Comparison of ENCODE assay signal across 14 cellular contexts in genomic region chr2:36333350-36334012, GRCh38. TPM values are rescaled to one million over a fixed set of nuclear protein-coding genes. Genes with fewer than 3 reads are reported as not detected.
A peak's percentile ranks its signal among the peaks of the same experiment; 100 is the strongest.
DNase-seq lines count a peak whose midpoint lies in the region; ATAC-seq, FAIRE-seq and TF ChIP-seq lines count a peak whose summit lies in the region.
"Had no signal": no experiment of that assay in that cellular context is flagged by ENCODE, and none has a peak within 500 bp of the region (broad histone marks: within the 10 kb centered on the region; RNA-seq: fewer than 3 reads in every experiment).

No MANE protein-coding gene starts in this region.

- H3K4me3 Mint-ChIP-seq in CD4-positive, alpha-beta T cell, result no peak overlapping the region
- H3K4me3 Mint-ChIP-seq in astrocyte (ENCODE audit: unreplicated experiment), result no peak overlapping the region
- H3K4me3 Mint-ChIP-seq in activated T-helper 2 cell treated with anti-CD3 and anti-CD28 coated beads, Interferon-gamma antibody, Interleukin-2, Interleukin-4, amounts not matched to agents 10 μg/mL and 5 μg/mL and 100 μg/mL, durations not matched to agents 14 hours and 24 hours and 36 hours (ENCODE audit: low read depth), result no peak overlapping the region

- TF ChIP-seq CTCF in 22Rv1 (IDR thresholded peaks at IDR 0.05) (peak; percentile 27), Loucy (conservative IDR thresholded peaks at IDR 0.05; ENCODE audit: low read length) (peak; percentile 53), astrocyte (IDR thresholded peaks at IDR 0.05; ENCODE audit: insufficient read depth, low read depth, low read length) (no peak)
- peak; percentile 18 for TF ChIP-seq CTCF in CD4-positive, alpha-beta T cell (IDR thresholded peaks at IDR 0.05)

- no peaks in the 10 kb centered on the region for H3K36me3 ChIP-seq in Loucy (ENCODE audit: insufficient read depth, low read length)
- no peaks in the 10 kb centered on the region for H3K36me3 ChIP-seq in astrocyte (ENCODE audit: insufficient read depth, low read length)
- H3K36me3 ChIP-seq: adrenal gland, HAP-1 had no signal

- no peaks in the 10 kb centered on the region for H3K27me3 ChIP-seq in CD4-positive, alpha-beta T cell (ENCODE audit: control insufficient read depth, insufficient read depth, low read length)
- H3K27me3 ChIP-seq in Loucy (ENCODE audit: insufficient read depth, low read length, poor library complexity, severe bottlenecking) (no peaks in the 10 kb centered on the region), astrocyte (ENCODE audit: insufficient read depth, low read length) (no peaks in the 10 kb centered on the region)
- H3K27me3 ChIP-seq: adrenal gland, testis had no signal

- ATAC-seq in CD4-positive, alpha-beta T cell (ENCODE audit: poor library complexity), result no peak

- no peak overlapping the region for H2AFZ ChIP-seq in Loucy (ENCODE audit: low read length)
- H2AFZ ChIP-seq in astrocyte (ENCODE audit: low read depth, low read length), result no peak overlapping the region

- POLR2A ChIA-PET in CD4-positive, alpha-beta T cell (lab: Charles Lee), result no interaction called here

- peaks cover 5% of the 10 kb centered on the region for H3K4me1 Mint-ChIP-seq in CD4-positive, alpha-beta T cell (ENCODE audit: low read depth)
- peaks cover 24% of the 10 kb centered on the region for H3K4me1 Mint-ChIP-seq in astrocyte (ENCODE audit: low read depth, unreplicated experiment)
- H3K4me1 Mint-ChIP-seq in activated T-helper 2 cell treated with anti-CD3 and anti-CD28 coated beads, Interferon-gamma antibody, Interleukin-2, Interleukin-4, amounts not matched to agents 10 μg/mL and 5 μg/mL and 100 μg/mL, durations not matched to agents 14 hours and 24 hours and 36 hours (ENCODE audit: low read depth), result peaks cover 11% of the 10 kb centered on the region

- no peaks in the 10 kb centered on the region for H3F3A ChIP-seq in Loucy (ENCODE audit: low read depth)

- no peaks in the 10 kb centered on the region for H3K4me1 ChIP-seq in Loucy (ENCODE audit: insufficient read depth, low read length, poor library complexity, severe bottlenecking)
- peaks cover 20% of the 10 kb centered on the region for H3K4me1 ChIP-seq in astrocyte (ENCODE audit: insufficient read depth, low read length)
- H3K4me1 ChIP-seq: adrenal gland, HAP-1, testis had no signal

- no peaks in the 10 kb centered on the region for H3K9me3 ChIP-seq in CD4-positive, alpha-beta T cell (ENCODE audit: control insufficient read depth, low read length)
- H3K9me3 ChIP-seq in Loucy (ENCODE audit: insufficient read depth, low read depth, low read length) (no peaks in the 10 kb centered on the region), astrocyte (ENCODE audit: insufficient read depth, low read depth, low read length) (no peaks in the 10 kb centered on the region)
- H3K9me3 ChIP-seq: adrenal gland, HAP-1, testis had no signal

- FAIRE-seq in astrocyte (lab: Jason Lieb, UNC), result peak; percentile 5
- FAIRE-seq: islet of Langerhans had no signal

- no peak overlapping the region for H3K9ac ChIP-seq in Loucy (ENCODE audit: low read depth, low read length, poor library complexity, severe bottlenecking)
- H3K9ac ChIP-seq in astrocyte (ENCODE audit: low read length), result no peak overlapping the region

- H3K9me2 ChIP-seq in Loucy (replicated peaks; ENCODE audit: low read depth, low read length), result no peaks in the 10 kb centered on the region

- H3K4me2 ChIP-seq in Loucy (ENCODE audit: low read depth, low read length, poor library complexity, severe bottlenecking), result no peak overlapping the region
- H3K4me2 ChIP-seq in astrocyte (ENCODE audit: low read length), result no peak overlapping the region

- H3K27ac Mint-ChIP-seq in CD4-positive, alpha-beta T cell, result no peak overlapping the region
- no peak overlapping the region for H3K27ac Mint-ChIP-seq in astrocyte (ENCODE audit: unreplicated experiment)
- H3K27ac Mint-ChIP-seq in activated T-helper 2 cell treated with anti-CD3 and anti-CD28 coated beads, Interferon-gamma antibody, Interleukin-2, Interleukin-4, amounts not matched to agents 10 μg/mL and 5 μg/mL and 100 μg/mL, durations not matched to agents 14 hours and 24 hours and 36 hours, result no peak overlapping the region

- H3K79me2 ChIP-seq in Loucy (ENCODE audit: insufficient read depth, low read length) (no peaks in the 10 kb centered on the region), astrocyte (ENCODE audit: insufficient read depth, low read length) (no peaks in the 10 kb centered on the region)

- no peaks in the 10 kb centered on the region for H3K36me3 Mint-ChIP-seq in CD4-positive, alpha-beta T cell (ENCODE audit: low read depth)
- H3K36me3 Mint-ChIP-seq in astrocyte (ENCODE audit: low read depth, unreplicated experiment), result no peaks in the 10 kb centered on the region
- no peaks in the 10 kb centered on the region for H3K36me3 Mint-ChIP-seq in activated T-helper 2 cell treated with anti-CD3 and anti-CD28 coated beads, Interferon-gamma antibody, Interleukin-2, Interleukin-4, amounts not matched to agents 10 μg/mL and 5 μg/mL and 100 μg/mL, durations not matched to agents 14 hours and 24 hours and 36 hours (ENCODE audit: low read depth)

- H3K9me3 Mint-ChIP-seq in CD4-positive, alpha-beta T cell, result no peaks in the 10 kb centered on the region
- H3K9me3 Mint-ChIP-seq in astrocyte (ENCODE audit: unreplicated experiment), result no peaks in the 10 kb centered on the region
- no peaks in the 10 kb centered on the region for H3K9me3 Mint-ChIP-seq in activated T-helper 2 cell treated with anti-CD3 and anti-CD28 coated beads, Interferon-gamma antibody, Interleukin-2, Interleukin-4, amounts not matched to agents 10 μg/mL and 5 μg/mL and 100 μg/mL, durations not matched to agents 14 hours and 24 hours and 36 hours

- H3K4me3 ChIP-seq in Loucy (ENCODE audit: low read length, poor library complexity, severe bottlenecking), result no peak overlapping the region
- H3K4me3 ChIP-seq in astrocyte (ENCODE audit: insufficient read depth, low read depth, low read length), result no peak overlapping the region
- H3K4me3 ChIP-seq: adrenal gland, HAP-1, testis had no signal

- H4K20me1 ChIP-seq in Loucy (ENCODE audit: insufficient read depth, low read length, poor library complexity, severe bottlenecking) (no peaks in the 10 kb centered on the region), astrocyte (ENCODE audit: insufficient read depth, low read length) (no peaks in the 10 kb centered on the region)

- DNase-seq in CD4-positive, alpha-beta T cell, result no peak
- no peak for DNase-seq in astrocyte (ENCODE audit: low read depth)
- DNase-seq in activated T-helper 2 cell treated with anti-CD3 and anti-CD28 coated beads, Interferon-gamma antibody, Interleukin-2, Interleukin-4, amounts not matched to agents 10 μg/mL and 5 μg/mL and 100 μg/mL, durations not matched to agents 14 hours and 24 hours and 36 hours (ENCODE audit: low spot score), result no peak
- DNase-seq in posterior cingulate gyrus, result no peak
- DNase-seq in stimulated activated CD4-positive, alpha-beta T cell treated with anti-CD3 and anti-CD28 coated beads, Interleukin-4, amount 100 ng/mL, for 4 hours, result no peak
- DNase-seq in DMS114 treated with DMSO at 0.1 percent for 48 hours (lab: John Stamatoyannopoulos, UW; ENCODE audit: unreplicated experiment), result no peak
- DNase-seq: adrenal gland, NCI-H1436, NCI-H774, testis had no signal

- H3K27ac ChIP-seq in 22Rv1 (no peak overlapping the region), astrocyte (ENCODE audit: low read depth, low read length) (no peak overlapping the region)
- no peak overlapping the region for H3K27ac ChIP-seq in CD4-positive, alpha-beta T cell (ENCODE audit: low read depth, low read length)
- H3K27ac ChIP-seq: adrenal gland, testis had no signal

- no peaks in the 10 kb centered on the region for H3K27me3 Mint-ChIP-seq in CD4-positive, alpha-beta T cell
- no peaks in the 10 kb centered on the region for H3K27me3 Mint-ChIP-seq in astrocyte (ENCODE audit: low read depth, unreplicated experiment)
- H3K27me3 Mint-ChIP-seq in activated T-helper 2 cell treated with anti-CD3 and anti-CD28 coated beads, Interferon-gamma antibody, Interleukin-2, Interleukin-4, amounts not matched to agents 10 μg/mL and 5 μg/mL and 100 μg/mL, durations not matched to agents 14 hours and 24 hours and 36 hours (ENCODE audit: low read depth), result peaks cover 25% of the 10 kb centered on the region

- intact Hi-C loops in CD4-positive, alpha-beta T cell (cut with DNase I, micrococcal nuclease), result no loop called here
- intact Hi-C loops in activated T-helper 2 cell treated with anti-CD3 and anti-CD28 coated beads, Interferon-gamma antibody, Interleukin-2, Interleukin-4, amounts not matched to agents 10 μg/mL and 5 μg/mL and 100 μg/mL, durations not matched to agents 14 hours and 24 hours and 36 hours (cut with micrococcal nuclease), result no loop called here
- intact Hi-C loops in posterior cingulate gyrus (cut with DNase I), result no loop called here

- CTCF ChIA-PET in CD4-positive, alpha-beta T cell (lab: Charles Lee), result interaction anchor here (0.7 kb wide), 1 partner anchor 42 kb away, joined by 4 read pairs; no protein-coding TSS in a partner anchor

RNA-seq across cellular contexts. Expression of gene CRIM1, which starts 22.1 kb away (rescaled TPM):
- 1 to 10 TPM; 1.1 to 1.7 TPM for total RNA-seq in CD4-positive, alpha-beta T cell
- total RNA-seq in astrocyte, result 138 and 180 TPM in 2 replicates
- 12.4 and 12.8 TPM in 2 replicates for total RNA-seq in activated T-helper 2 cell treated with anti-CD3 and anti-CD28 coated beads, Interferon-gamma antibody, Interleukin-2, Interleukin-4, amounts not matched to agents 10 μg/mL and 5 μg/mL and 100 μg/mL, durations not matched to agents 14 hours and 24 hours and 36 hours

Comparison
In these comparisons a context has a peak if more than half of its experiments do, and no peak if none do; other contexts are left out.
1. RNA of gene CRIM1, which starts 22.1 kb away (total RNA-seq): 138 to 180 TPM in astrocyte; 12.4 to 12.8 TPM in activated T-helper 2 cell treated with anti-CD3 and anti-CD28 coated beads, Interferon-gamma antibody, Interleukin-2, Interleukin-4, amounts not matched to agents 10 μg/mL and 5 μg/mL and 100 μg/mL, durations not matched to agents 14 hours and 24 hours and 36 hours and 1.1 to 1.7 TPM in CD4-positive, alpha-beta T cell; every median in the first group is over 10 times any median in the second.